Comparison of ENCODE assay signal across 9 cellular contexts in the genomic region with DNA sequence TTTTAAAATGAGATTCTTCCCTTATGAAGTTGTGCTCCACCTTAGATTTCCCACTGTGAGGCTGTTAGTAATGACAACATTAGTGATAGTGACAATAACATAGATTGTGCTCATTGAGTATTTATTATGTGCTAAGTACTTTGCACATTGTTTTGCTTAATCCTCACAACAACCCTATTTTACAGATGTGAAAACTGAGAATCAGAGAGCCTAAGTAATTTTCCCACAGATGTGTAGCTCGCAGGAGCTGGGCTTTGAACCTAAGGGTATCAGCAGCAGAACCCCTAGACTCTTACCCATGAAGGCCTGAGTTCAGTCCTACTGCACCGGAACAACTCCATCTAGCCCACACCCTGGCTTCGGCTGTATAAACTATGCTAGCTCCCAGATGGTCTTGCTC.
"Had no signal": no experiment of that assay in that cellular context is flagged by ENCODE, and none has a peak within 500 bp of the region (broad histone marks: within the 10 kb centered on the region; RNA-seq: fewer than 3 reads in every experiment).

No MANE protein-coding gene starts in this region.

- H3K9me3 Mint-ChIP-seq: GM23338, HFFc6 had no signal

- H3K36me3 ChIP-seq: HAP-1 had no signal

- FAIRE-seq: HTR-8/SVneo had no signal

- H3K4me2 ChIP-seq: GM23338, KMS-11 had no signal

- ATAC-seq: GM23338, HCT116 had no signal

- H3K27ac ChIP-seq: KMS-11 had no signal

- H3K4me3 Mint-ChIP-seq: GM23338, HFFc6 had no signal

- H3K9me3 ChIP-seq: HAP-1 had no signal

- H3K9ac ChIP-seq: KMS-11 had no signal

- H2AFZ ChIP-seq: GM23338 had no signal

- DNase-seq: H7, HFFc6, IMR-90, KBM-7 had no signal

- H3K4me3 ChIP-seq: GM23338, HAP-1 had no signal

- H3K27ac Mint-ChIP-seq: GM23338, HFFc6 had no signal

- H3K4me1 ChIP-seq: HAP-1 had no signal
